In the genomic region with DNA sequence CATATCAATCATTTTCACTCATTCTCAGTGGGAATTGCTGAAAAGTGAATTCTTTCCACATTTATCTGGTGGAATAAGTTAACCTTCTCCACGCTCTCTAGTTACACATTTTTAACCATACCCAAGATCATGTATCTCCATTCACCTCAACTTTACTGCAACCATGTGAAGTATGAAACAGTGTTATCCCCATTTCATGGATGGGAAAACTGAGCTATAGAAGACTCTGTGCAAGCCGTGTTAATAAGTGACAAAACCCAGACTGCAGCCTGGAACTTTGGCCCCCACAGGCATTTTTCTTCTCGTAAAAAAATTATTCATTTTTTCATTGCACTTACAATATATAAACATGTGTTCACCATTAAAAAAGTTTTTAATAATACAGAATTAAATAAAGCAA, we compare ENCODE assay signal across 28 cellular contexts.
"Had no signal": no experiment of that assay in that cellular context is flagged by ENCODE, and none has a peak within 500 bp of the region (broad histone marks: within the 10 kb centered on the region; RNA-seq: fewer than 3 reads in every experiment).

No MANE protein-coding gene starts in this region.

- H3K36me3 ChIP-seq: left ventricle myocardium inferior, pancreas, prostate gland, sigmoid colon, spleen, suprapubic skin, thoracic aorta, tibial artery, uterus had no signal

- H3K4me3 ChIP-seq: left ventricle myocardium inferior, lung, mucosa of descending colon, pancreas, prostate gland, sigmoid colon, spleen, suprapubic skin, thoracic aorta, tibial artery, uterus had no signal

- H3K9me3 Mint-ChIP-seq: immature natural killer cell; natural killer cell treated with Interleukin-12 subunit alpha and Interleukin-12 subunit beta and Interleukin-15 and Interleukin-18, amount 100 ng/mL, for 72 hours; stimulated activated effector memory CD8-positive, alpha-beta T cell treated with anti-CD3 and anti-CD28 coated beads, Interleukin-12 subunit alpha, Interleukin-12 subunit beta, amount 100 ng/mL, for 72 hours; stimulated activated naive CD8-positive, alpha-beta T cell treated with anti-CD3 and anti-CD28 coated beads, Interleukin-15, Interleukin-2, amounts not matched to agents 100 ng/mL and 50 ng/mL, for 24 hours; type B pancreatic cell had no signal

- H3K4me3 Mint-ChIP-seq: immature natural killer cell; naive thymus-derived CD4-positive, alpha-beta T cell; natural killer cell treated with Interleukin-12 subunit alpha and Interleukin-12 subunit beta and Interleukin-15 and Interleukin-18, amount 100 ng/mL, for 72 hours; stimulated activated effector memory CD8-positive, alpha-beta T cell treated with anti-CD3 and anti-CD28 coated beads, Interleukin-12 subunit alpha, Interleukin-12 subunit beta, amount 100 ng/mL, for 72 hours; stimulated activated naive CD8-positive, alpha-beta T cell treated with anti-CD3 and anti-CD28 coated beads, Interleukin-15, Interleukin-2, amounts not matched to agents 100 ng/mL and 50 ng/mL, for 24 hours; type B pancreatic cell had no signal

- DNase-seq: hypothalamus; immature natural killer cell; kidney; left ventricle myocardium inferior; midbrain; mucosa of descending colon; naive thymus-derived CD4-positive, alpha-beta T cell; nucleus accumbens; pancreas; posterior cingulate gyrus; retina; right cardiac atrium; sigmoid colon; small intestine; spleen; stimulated activated CD4-positive, alpha-beta T cell treated with anti-CD3 and anti-CD28 coated beads, Interleukin-4, amount 100 ng/mL, for 24 hours; stimulated activated naive CD4-positive, alpha-beta T cell; tibial artery; uterus had no signal

- H3K27me3 ChIP-seq: pancreas, sigmoid colon, uterus had no signal

- H3K27me3 Mint-ChIP-seq: naive thymus-derived CD4-positive, alpha-beta T cell; natural killer cell treated with Interleukin-12 subunit alpha and Interleukin-12 subunit beta and Interleukin-15 and Interleukin-18, amount 100 ng/mL, for 72 hours; stimulated activated naive CD8-positive, alpha-beta T cell treated with anti-CD3 and anti-CD28 coated beads, Interleukin-15, Interleukin-2, amounts not matched to agents 100 ng/mL and 50 ng/mL, for 24 hours had no signal

- H3K9me3 ChIP-seq: left ventricle myocardium inferior, mucosa of descending colon, pancreas, prostate gland, sigmoid colon, spleen, suprapubic skin, thoracic aorta, tibial artery, uterus had no signal

- FAIRE-seq: islet of Langerhans, kidney, pancreas, small intestine had no signal

- H3K36me3 Mint-ChIP-seq: immature natural killer cell; naive thymus-derived CD4-positive, alpha-beta T cell; natural killer cell treated with Interleukin-12 subunit alpha and Interleukin-12 subunit beta and Interleukin-15 and Interleukin-18, amount 100 ng/mL, for 72 hours; stimulated activated effector memory CD8-positive, alpha-beta T cell treated with anti-CD3 and anti-CD28 coated beads, Interleukin-12 subunit alpha, Interleukin-12 subunit beta, amount 100 ng/mL, for 72 hours had no signal

- H3K27ac Mint-ChIP-seq: immature natural killer cell; naive thymus-derived CD4-positive, alpha-beta T cell; natural killer cell treated with Interleukin-12 subunit alpha and Interleukin-12 subunit beta and Interleukin-15 and Interleukin-18, amount 100 ng/mL, for 72 hours; stimulated activated effector memory CD8-positive, alpha-beta T cell treated with anti-CD3 and anti-CD28 coated beads, Interleukin-12 subunit alpha, Interleukin-12 subunit beta, amount 100 ng/mL, for 72 hours; stimulated activated naive CD8-positive, alpha-beta T cell treated with anti-CD3 and anti-CD28 coated beads, Interleukin-15, Interleukin-2, amounts not matched to agents 100 ng/mL and 50 ng/mL, for 24 hours; type B pancreatic cell had no signal

- H3K4me1 ChIP-seq: left ventricle myocardium inferior, pancreas, prostate gland, sigmoid colon, spleen, suprapubic skin, tibial artery, uterus had no signal

- H3K4me1 Mint-ChIP-seq: naive thymus-derived CD4-positive, alpha-beta T cell; stimulated activated effector memory CD8-positive, alpha-beta T cell treated with anti-CD3 and anti-CD28 coated beads, Interleukin-12 subunit alpha, Interleukin-12 subunit beta, amount 100 ng/mL, for 72 hours had no signal

- H3K27ac ChIP-seq: left ventricle myocardium inferior, pancreas, prostate gland, sigmoid colon, suprapubic skin, thoracic aorta, tibial artery, uterus had no signal

- ATAC-seq: mucosa of descending colon; naive thymus-derived CD4-positive, alpha-beta T cell; natural killer cell treated with Interleukin-12 subunit alpha and Interleukin-12 subunit beta and Interleukin-15 and Interleukin-18, amount 100 ng/mL, for 72 hours; pancreas; right cardiac atrium; stimulated activated effector memory CD8-positive, alpha-beta T cell treated with anti-CD3 and anti-CD28 coated beads, Interleukin-12 subunit alpha, Interleukin-12 subunit beta, amount 100 ng/mL, for 72 hours had no signal
